ENCODE assay signal across 3 cellular contexts in the genomic region with DNA sequence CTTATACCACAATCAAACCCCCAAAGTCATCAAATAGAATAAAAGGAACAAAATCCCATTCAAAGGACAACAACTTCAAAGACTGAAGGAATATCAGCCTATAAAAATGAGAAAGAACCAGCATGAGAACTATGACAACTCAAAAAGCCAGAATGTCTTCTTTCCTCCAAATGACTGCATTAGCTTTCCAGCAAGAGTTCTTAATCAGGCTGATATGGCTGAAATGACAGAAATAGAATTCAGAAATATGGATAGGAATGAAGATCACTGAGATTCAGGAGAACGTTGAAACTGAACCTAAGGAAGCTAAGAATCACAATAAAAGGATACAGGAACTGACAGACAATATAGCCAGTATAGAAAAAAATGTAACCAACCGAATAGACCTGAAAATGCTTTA.
"Had no signal": no experiment of that assay in that cellular context is flagged by ENCODE, and none has a peak within 500 bp of the region (broad histone marks: within the 10 kb centered on the region; RNA-seq: fewer than 3 reads in every experiment).

No MANE protein-coding gene starts in this region.

- H3K4me3 ChIP-seq: K562 had no signal

- ATAC-seq: K562 had no signal

- H3K27ac ChIP-seq: HL-60, KMS-11 had no signal
